In genomic region chr12:62403031-62403430, GRCh38 we compare ENCODE assay signal across 26 cellular contexts.
A peak's percentile ranks its signal among the peaks of the same experiment; 100 is the strongest.
DNase-seq lines count a peak whose midpoint lies in the region; ATAC-seq and TF ChIP-seq lines count a peak whose summit lies in the region.
"Had no signal": no experiment of that assay in that cellular context is flagged by ENCODE, and none has a peak within 500 bp of the region (broad histone marks: within the 10 kb centered on the region; RNA-seq: fewer than 3 reads in every experiment).

No MANE protein-coding gene starts in this region.

- H3K18ac ChIP-seq in mesenchymal stem cell (ENCODE audit: low read depth in 1 of 2, low read length in 2 of 2): no peak overlapping the region

- no peak overlapping the region for H2BK12ac ChIP-seq in mesenchymal stem cell (ENCODE audit: low read length in 2 of 2)

- no TSS peak for BruUV-seq in MCF 10A (replicated peaks; lab: Mats Ljungman, UMichigan)

- H2AK5ac ChIP-seq in mesenchymal stem cell (ENCODE audit: low read length, severe bottlenecking): no peak overlapping the region

- POLR2A ChIA-PET in MCF 10A (lab: Yijun Ruan, JAX): no interaction called here

- intact Hi-C loops in MCF 10A (cut with micrococcal nuclease) (no loop called here), breast epithelium (cut with DNase I; ENCODE audit: low total_unique reads) (no loop called here)

- no peak overlapping the region for H3K23ac ChIP-seq in mesenchymal stem cell (ENCODE audit: low read length in 2 of 2)

- no peak overlapping the region for H3K27ac ChIP-seq in breast epithelium
- no peak overlapping the region for H3K27ac ChIP-seq in mesenchymal stem cell (ENCODE audit: low read length, poor library complexity, severe bottlenecking)
- H3K27ac ChIP-seq: cardiac muscle cell, KMS-11, right lobe of liver had no signal

- no peaks in the 10 kb centered on the region for H3K9me3 Mint-ChIP-seq in MCF 10A (ENCODE audit: unreplicated experiment)
- no peaks in the 10 kb centered on the region for H3K9me3 Mint-ChIP-seq in activated naive CD8-positive, alpha-beta T cell (ENCODE audit: low read depth)
- H3K9me3 Mint-ChIP-seq: CD14-positive monocyte; stimulated activated memory B cell treated with anti-CD40 and anti-IgM and Interleukin-4, amounts not matched to agents 10 μg/mL and 1 μg/mL and 100 μg/mL, for 72 hours had no signal

- H4K91ac ChIP-seq in mesenchymal stem cell (ENCODE audit: low read length): no peak overlapping the region

- H2BK5ac ChIP-seq in mesenchymal stem cell (ENCODE audit: low read depth, low read length, poor library complexity, severe bottlenecking): no peak overlapping the region

- DNase-seq in MCF 10A (ENCODE audit: unreplicated experiment) (peak; percentile 5), breast epithelium (ENCODE audit: low spot score in 2 of 2) (no peak), mesenchymal stem cell (peak; percentile 9), NOMO-1 treated with DMSO at 0.1 percent for 48 hours (lab: John Stamatoyannopoulos, UW; ENCODE audit: unreplicated experiment) (no peak)
- DNase-seq: activated CD4-positive, alpha-beta T cell treated with anti-CD3 and anti-CD28 coated beads for 4 hours; activated CD8-positive, alpha-beta memory T cell treated with anti-CD3 and anti-CD28 coated beads, Interleukin-2, amount 50 U/mL, for 48 hours; activated gamma-delta T cell; anterior cingulate cortex; foreskin fibroblast; left cardiac atrium; MV-4-11; NCI-H146; NCI-H446 treated with DMSO at 0.1 percent for 48 hours; right lobe of liver; stimulated activated CD4-positive, alpha-beta T cell treated with anti-CD3 and anti-CD28 coated beads, Interleukin-4, amount 100 ng/mL, for 24 hours; T-helper 2 cell had no signal

- no peak overlapping the region for H3K4me2 ChIP-seq in mesenchymal stem cell (ENCODE audit: low read length, poor library complexity, severe bottlenecking)
- H3K4me2 ChIP-seq: KMS-11 had no signal

- no peak overlapping the region for H4K8ac ChIP-seq in mesenchymal stem cell (ENCODE audit: low read length)

- ATAC-seq in HG02970 (IDR thresholded peaks at IDR 0.05; ENCODE audit: low FRiP score, unreplicated experiment) (no peak), GM18519 (IDR thresholded peaks at IDR 0.05; ENCODE audit: low FRiP score, unreplicated experiment) (no peak)
- ATAC-seq: esophagus mucosa; left cardiac atrium; right lobe of liver; Right ventricle myocardium inferior; SK-N-SH treated with all-trans-retinoic acid at 6 μM for 48 hours; stimulated activated memory B cell treated with anti-CD40 and anti-IgM and Interleukin-4, amounts not matched to agents 10 μg/mL and 1 μg/mL and 100 μg/mL, for 72 hours had no signal

- no peak overlapping the region for H2BK15ac ChIP-seq in mesenchymal stem cell (ENCODE audit: low read depth, poor library complexity, severe bottlenecking)

- peaks cover 2% of the 10 kb centered on the region for H3K79me1 ChIP-seq in mesenchymal stem cell (replicated peaks; ENCODE audit: low read length, poor library complexity, severe bottlenecking)

- H3K4ac ChIP-seq in mesenchymal stem cell (ENCODE audit: low read depth in 1 of 2, low read length in 2 of 2): no peak overlapping the region

- H3K27me3 ChIP-seq in breast epithelium (no peaks in the 10 kb centered on the region), mesenchymal stem cell (ENCODE audit: control insufficient read depth in 1 of 2, insufficient read depth in 1 of 2, low read length in 2 of 2) (no peaks in the 10 kb centered on the region)
- H3K27me3 ChIP-seq: cardiac muscle cell, right lobe of liver had no signal

- H3K27ac Mint-ChIP-seq in MCF 10A (ENCODE audit: low read depth, unreplicated experiment): no peak overlapping the region
- H3K27ac Mint-ChIP-seq in activated naive CD8-positive, alpha-beta T cell: peak overlapping the region; percentile 83

- H3K9ac ChIP-seq in mesenchymal stem cell (ENCODE audit: low read length): no peak overlapping the region
- H3K9ac ChIP-seq: KMS-11 had no signal

- H3K4me1 ChIP-seq in breast epithelium (no peaks in the 10 kb centered on the region), mesenchymal stem cell (ENCODE audit: control insufficient read depth, insufficient read depth, low read depth, low read length) (no peaks in the 10 kb centered on the region)
- H3K4me1 ChIP-seq: right lobe of liver had no signal

- H3K4me1 Mint-ChIP-seq in MCF 10A (ENCODE audit: insufficient read depth, unreplicated experiment): no peaks in the 10 kb centered on the region
- peaks cover 20% of the 10 kb centered on the region for H3K4me1 Mint-ChIP-seq in activated naive CD8-positive, alpha-beta T cell (ENCODE audit: low read depth)
- H3K4me1 Mint-ChIP-seq: CD14-positive monocyte had no signal

- no peak overlapping the region for H3K4me3 Mint-ChIP-seq in MCF 10A (ENCODE audit: unreplicated experiment)
- H3K4me3 Mint-ChIP-seq in activated naive CD8-positive, alpha-beta T cell: no peak overlapping the region
- H3K4me3 Mint-ChIP-seq: CD14-positive monocyte; stimulated activated memory B cell treated with anti-CD40 and anti-IgM and Interleukin-4, amounts not matched to agents 10 μg/mL and 1 μg/mL and 100 μg/mL, for 72 hours had no signal

- H3K9me3 ChIP-seq in breast epithelium (no peaks in the 10 kb centered on the region), mesenchymal stem cell (ENCODE audit: control insufficient read depth, low read length) (no peaks in the 10 kb centered on the region)
- H3K9me3 ChIP-seq: right lobe of liver had no signal

- no peak overlapping the region for H3K14ac ChIP-seq in mesenchymal stem cell (ENCODE audit: low read length in 2 of 2)

- CTCF ChIA-PET in MCF 10A (lab: Yijun Ruan, JAX): no interaction called here

- no peak overlapping the region for H3K4me3 ChIP-seq in breast epithelium
- no peak overlapping the region for H3K4me3 ChIP-seq in mesenchymal stem cell (ENCODE audit: insufficient read depth in 1 of 2, low read depth in 1 of 2, low read length in 2 of 2)
- H3K4me3 ChIP-seq: cardiac muscle cell, right lobe of liver had no signal

- no peak for TF ChIP-seq POLR2A in breast epithelium (IDR thresholded peaks at IDR 0.05)

- H3K36me3 Mint-ChIP-seq in MCF 10A (ENCODE audit: insufficient read depth, unreplicated experiment): peaks cover 83% of the 10 kb centered on the region
- H3K36me3 Mint-ChIP-seq in activated naive CD8-positive, alpha-beta T cell: peaks cover 16% of the 10 kb centered on the region

- H3K36me3 ChIP-seq in breast epithelium: no peaks in the 10 kb centered on the region
- peaks cover 4 to 81% of the 10 kb centered on the region in 2 experiments for H3K36me3 ChIP-seq in mesenchymal stem cell (ENCODE audit: control insufficient read depth in 1 of 2, insufficient read depth in 2 of 2, low read depth in 1 of 2, low read length in 2 of 2)

- H2AFZ ChIP-seq in mesenchymal stem cell (ENCODE audit: low read depth, low read length): no peak overlapping the region

- no peak for TF ChIP-seq CTCF in MCF 10A (IDR thresholded peaks at IDR 0.05; ENCODE audit: unreplicated experiment)
- no peak for TF ChIP-seq CTCF in breast epithelium (IDR thresholded peaks at IDR 0.05)

- H3K27me3 Mint-ChIP-seq in MCF 10A (ENCODE audit: insufficient read depth, unreplicated experiment): no peaks in the 10 kb centered on the region
- H3K27me3 Mint-ChIP-seq in activated naive CD8-positive, alpha-beta T cell: no peaks in the 10 kb centered on the region
- H3K27me3 Mint-ChIP-seq: stimulated activated memory B cell treated with anti-CD40 and anti-IgM and Interleukin-4, amounts not matched to agents 10 μg/mL and 1 μg/mL and 100 μg/mL, for 72 hours had no signal

- H2BK120ac ChIP-seq in mesenchymal stem cell (ENCODE audit: low read depth, low read length): no peak overlapping the region

Comparison
In these comparisons a context has a peak if more than half of its experiments do, and no peak if none do; other contexts are left out.
1. DNase-seq: peak in MCF 10A (single experiment) and mesenchymal stem cell (single experiment); none in breast epithelium (0 of 2) and NOMO-1 treated with DMSO at 0.1 percent for 48 hours (single experiment).